Comparison of ENCODE assay signal across 8 cellular contexts in the genomic region with DNA sequence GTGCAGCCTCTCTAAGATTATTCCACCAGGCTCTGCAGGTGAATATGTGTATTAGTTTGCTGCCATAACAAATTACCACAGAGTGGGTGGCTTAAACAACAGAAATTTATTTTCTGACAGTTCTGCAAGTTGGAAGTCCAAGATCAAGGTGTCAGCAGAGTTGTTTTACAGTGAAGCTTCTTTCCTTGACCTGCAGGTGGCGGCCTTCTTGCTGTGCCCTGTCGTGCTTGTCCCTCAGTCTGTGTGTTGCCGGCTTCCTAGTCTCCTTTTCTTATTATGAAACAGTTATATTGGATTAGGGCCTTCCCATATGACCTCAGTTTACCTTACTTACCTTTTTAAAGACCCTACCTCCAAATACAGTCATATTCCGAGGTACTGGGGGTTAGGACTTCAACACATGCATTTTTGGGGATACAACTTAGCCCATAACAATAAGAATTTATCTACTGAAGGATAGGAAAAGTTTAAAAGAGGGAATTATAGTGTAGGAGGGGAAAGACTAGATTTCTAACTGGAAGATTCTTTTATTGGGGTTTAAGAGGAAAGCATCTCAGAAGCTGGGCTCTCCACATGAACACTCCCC.
DNase-seq lines count a peak whose midpoint lies in the region; ATAC-seq and TF ChIP-seq lines count a peak whose summit lies in the region.

No MANE protein-coding gene starts in this region.

- H3K27ac ChIP-seq in DOHH2 (ENCODE audit: low read depth, low read length): no peak overlapping the region
- no peak overlapping the region for H3K27ac ChIP-seq in upper lobe of left lung

- no peak overlapping the region for H3K4me2 ChIP-seq in DOHH2 (ENCODE audit: low read length)

- no peaks in the 10 kb centered on the region for H3K36me3 ChIP-seq in DOHH2 (ENCODE audit: control insufficient read depth, low read length)
- no peaks in the 10 kb centered on the region for H3K36me3 ChIP-seq in mucosa of descending colon (ENCODE audit: low read depth)
- H3K36me3 ChIP-seq in upper lobe of left lung: peaks cover 0 to 13% (median 4%) of the 10 kb centered on the region in 4 donors

- no peaks in the 10 kb centered on the region for H3F3A ChIP-seq in DOHH2 (ENCODE audit: control insufficient read depth, insufficient read depth)

- H3K4me1 ChIP-seq in DOHH2 (ENCODE audit: control insufficient read depth, low read length): no peaks in the 10 kb centered on the region
- no peaks in the 10 kb centered on the region for H3K4me1 ChIP-seq in mucosa of descending colon (ENCODE audit: low read depth)
- H3K4me1 ChIP-seq in upper lobe of left lung: peaks cover 0 to 4% (median 0%) of the 10 kb centered on the region in 4 donors

- DNase-seq in SW480 (ENCODE audit: low spot score) (peak; percentile 58), astrocyte of the cerebellum (ENCODE audit: low read depth) (no peak), mucosa of descending colon (peak in 2 of 3 donors; percentile 59 to 60), upper lobe of left lung (peak in 1 of 2 donors; percentile 63), HK-2 (ENCODE audit: unreplicated experiment) (no peak)

- H3K4me3 ChIP-seq in DOHH2 (ENCODE audit: low read length) (no peak overlapping the region), astrocyte of the cerebellum (ENCODE audit: low read depth, low read length) (no peak overlapping the region), mucosa of descending colon (no peak overlapping the region), upper lobe of left lung (no peak overlapping the region)

- H3K9me2 ChIP-seq in DOHH2 (replicated peaks; ENCODE audit: control insufficient read depth, low read length): no peaks in the 10 kb centered on the region

- in situ Hi-C loops in astrocyte of the cerebellum (cut with HindIII; ENCODE audit: low sequenced_read_pairs): no loop called here

- no peak for TF ChIP-seq POLR2A in upper lobe of left lung (IDR thresholded peaks at IDR 0.05)

- no peak for TF ChIP-seq EP300 in upper lobe of left lung (IDR thresholded peaks at IDR 0.05)

- H3K9me3 ChIP-seq in DOHH2 (ENCODE audit: control insufficient read depth, insufficient read depth, low read length): no peaks in the 10 kb centered on the region
- H3K9me3 ChIP-seq in mucosa of descending colon: no peaks in the 10 kb centered on the region
- no peaks in the 10 kb centered on the region for H3K9me3 ChIP-seq in upper lobe of left lung

- no peaks in the 10 kb centered on the region for H4K20me1 ChIP-seq in DOHH2 (ENCODE audit: control insufficient read depth, insufficient read depth, low read depth, low read length)

- intact Hi-C loops in mucosa of descending colon (cut with DNase I, micrococcal nuclease): no loop called here

- H3K27me3 ChIP-seq in DOHH2 (ENCODE audit: control insufficient read depth, low read length) (peaks cover under 1% of the 10 kb centered on the region; the same call in 1 of the 2 replicates), upper lobe of left lung (no peaks in the 10 kb centered on the region)

- no peaks in the 10 kb centered on the region for H3K79me2 ChIP-seq in DOHH2 (ENCODE audit: control insufficient read depth, low read length)

- 53% methylated on average over 4 of the region's 4 CpGs for WGBS in upper lobe of left lung, 2 donors

- TF ChIP-seq CTCF in DOHH2 (IDR thresholded peaks at IDR 0.05; ENCODE audit: low read depth, low read length, poor library complexity, severe bottlenecking): peak; percentile 76
- peak; percentile 71 for TF ChIP-seq CTCF in astrocyte of the cerebellum (IDR thresholded peaks at IDR 0.05; ENCODE audit: low read depth, low read length, missing control alignments)
- TF ChIP-seq CTCF in mucosa of descending colon (IDR thresholded peaks at IDR 0.05): peak; percentile 46
- TF ChIP-seq CTCF in upper lobe of left lung (IDR thresholded peaks at IDR 0.05): peak in 5 of 6 experiments; percentile 25 to 56 (median 49)

- ATAC-seq in GM19397 (IDR thresholded peaks at IDR 0.05; ENCODE audit: unreplicated experiment) (peak; percentile 81), HG03565 (IDR thresholded peaks at IDR 0.05; ENCODE audit: unreplicated experiment) (peak; percentile 77), mucosa of descending colon (peak; percentile 86), upper lobe of left lung (ENCODE audit: low FRiP score in 2 of 2) (peak in 1 of 2 donors; percentile 50)

Comparison
In these comparisons a context has a peak if more than half of its experiments do, and no peak if none do; other contexts are left out.
1. DNase-seq: peak in SW480 (single experiment) and mucosa of descending colon (2 of 3); none in astrocyte of the cerebellum (single experiment) and HK-2 (single experiment).
2. Peak in every context shown above with its lines, with median percentiles within 50 percentile points of each other: CTCF ChIP-seq.